In the genomic region with DNA sequence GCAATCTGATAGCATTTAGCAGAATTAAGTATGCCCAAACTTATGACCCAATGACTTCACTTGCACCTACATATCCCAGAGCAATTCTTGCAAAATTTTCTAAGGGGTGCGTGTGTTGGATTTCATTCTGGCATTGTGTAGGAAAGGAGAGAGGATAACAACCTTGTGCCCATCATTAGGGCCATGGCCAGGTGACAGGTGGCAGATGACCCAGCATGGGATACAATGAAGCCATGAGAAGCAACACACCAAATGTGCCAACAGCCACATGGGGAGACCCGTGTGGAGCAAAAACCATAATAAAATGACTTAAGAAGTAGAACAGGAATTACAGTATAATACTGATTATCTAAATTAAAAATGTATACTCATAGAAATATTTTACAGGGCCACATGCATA, we compare ENCODE assay signal across 3 cellular contexts.
"Had no signal": no experiment of that assay in that cellular context is flagged by ENCODE, and none has a peak within 500 bp of the region (broad histone marks: within the 10 kb centered on the region; RNA-seq: fewer than 3 reads in every experiment).

No MANE protein-coding gene starts in this region.

- DNase-seq: H9, HCEC 1CT, KBM-7 had no signal
